In genomic region chr3:71227344-71227743, GRCh38 we compare ENCODE assay signal across 10 cellular contexts.
DNase-seq lines count a peak whose midpoint lies in the region; ATAC-seq and TF ChIP-seq lines count a peak whose summit lies in the region.
"Had no signal": no experiment of that assay in that cellular context is flagged by ENCODE, and none has a peak within 500 bp of the region (broad histone marks: within the 10 kb centered on the region; RNA-seq: fewer than 3 reads in every experiment).

No MANE protein-coding gene starts in this region.

- 83 to 87% methylated on average over 2 of the region's 2 CpGs for WGBS in testis, 2 donors

- peak overlapping the region; percentile 73 for H3K4me3 Mint-ChIP-seq in activated T-helper 17 cell treated with anti-CD3 and anti-CD28 coated beads, Interleukin-2, amount 50 U/mL, for 72 hours
- H3K4me3 Mint-ChIP-seq in natural killer cell, result peak overlapping the region; percentile 96
- no peak overlapping the region for H3K4me3 Mint-ChIP-seq in mesothelial cell of epicardium

- ATAC-seq in GM18511 (IDR thresholded peaks at IDR 0.05; ENCODE audit: unreplicated experiment) (peak; percentile 5), HG02610 (IDR thresholded peaks at IDR 0.05; ENCODE audit: unreplicated experiment) (peak; percentile 6), natural killer cell (peak; percentile 51 to 71 (median 53)), HG03565 (IDR thresholded peaks at IDR 0.05; ENCODE audit: unreplicated experiment) (no peak)
- peak; percentile 7 for ATAC-seq in activated T-helper 17 cell treated with anti-CD3 and anti-CD28 coated beads, Interleukin-2, amount 50 U/mL, for 72 hours (replicated peaks)

- peaks cover 9% of the 10 kb centered on the region for H3K36me3 Mint-ChIP-seq in activated T-helper 17 cell treated with anti-CD3 and anti-CD28 coated beads, Interleukin-2, amount 50 U/mL, for 72 hours (ENCODE audit: low read depth)
- H3K36me3 Mint-ChIP-seq in natural killer cell, result peaks cover 9% of the 10 kb centered on the region
- peaks cover 8% of the 10 kb centered on the region for H3K36me3 Mint-ChIP-seq in mesothelial cell of epicardium

- H3K4me1 Mint-ChIP-seq in activated T-helper 17 cell treated with anti-CD3 and anti-CD28 coated beads, Interleukin-2, amount 50 U/mL, for 72 hours, result peaks cover 45% of the 10 kb centered on the region
- H3K4me1 Mint-ChIP-seq in natural killer cell, result peaks cover 24 to 27% of the 10 kb centered on the region in 2 donors
- peaks cover 61% of the 10 kb centered on the region for H3K4me1 Mint-ChIP-seq in mesothelial cell of epicardium

- H3K9me3 ChIP-seq in testis, result no peaks in the 10 kb centered on the region

- no peaks in the 10 kb centered on the region for H3K4me1 ChIP-seq in testis
- H3K4me1 ChIP-seq: parathyroid adenoma had no signal

- DNase-seq in natural killer cell, result no peak
- DNase-seq in testis, result no peak
- DNase-seq in mesothelial cell of epicardium (ENCODE audit: low spot score in 2 of 2, unreplicated experiment in 2 of 2), result no peak
- DNase-seq in NCI-H2107 (lab: John Stamatoyannopoulos, UW), result no peak

- H3K27ac ChIP-seq in testis, result no peak overlapping the region
- H3K27ac ChIP-seq: HL-60, parathyroid adenoma had no signal

- H3K4me3 ChIP-seq in testis, result no peak overlapping the region

- no peaks in the 10 kb centered on the region for H3K27me3 Mint-ChIP-seq in activated T-helper 17 cell treated with anti-CD3 and anti-CD28 coated beads, Interleukin-2, amount 50 U/mL, for 72 hours
- H3K27me3 Mint-ChIP-seq in natural killer cell (ENCODE audit: low read depth in 2 of 2) (peaks cover 8 to 19% of the 10 kb centered on the region in 2 donors), mesothelial cell of epicardium (ENCODE audit: low read depth) (no peaks in the 10 kb centered on the region)

- no peaks in the 10 kb centered on the region for H3K27me3 ChIP-seq in testis

- no peaks in the 10 kb centered on the region for H3K36me3 ChIP-seq in testis (ENCODE audit: low read depth, missing control alignments)

- intact Hi-C loops in natural killer cell (cut with micrococcal nuclease) (loop anchor here (1.0 to 10.0 kb wide), 7 partner anchors 40 to 359 kb away; no protein-coding TSS in a partner anchor), testis (cut with DNase I; ENCODE audit: low total_unique reads) (no loop called here)

- H3K27ac Mint-ChIP-seq in activated T-helper 17 cell treated with anti-CD3 and anti-CD28 coated beads, Interleukin-2, amount 50 U/mL, for 72 hours, result peak overlapping the region; percentile 85
- H3K27ac Mint-ChIP-seq in natural killer cell (peak overlapping the region; percentile 82 to 95), mesothelial cell of epicardium (no peak overlapping the region)

- no peak for TF ChIP-seq CTCF in natural killer cell (IDR thresholded peaks at IDR 0.05)
- TF ChIP-seq CTCF in testis (IDR thresholded peaks at IDR 0.05), result no peak
- TF ChIP-seq CTCF in mesothelial cell of epicardium (IDR thresholded peaks at IDR 0.05; ENCODE audit: unreplicated experiment), result no peak

- no peak for TF ChIP-seq POLR2A in testis (IDR thresholded peaks at IDR 0.05)

- H3K9me3 Mint-ChIP-seq in activated T-helper 17 cell treated with anti-CD3 and anti-CD28 coated beads, Interleukin-2, amount 50 U/mL, for 72 hours, result peaks cover 4% of the 10 kb centered on the region
- H3K9me3 Mint-ChIP-seq in natural killer cell (no peaks in the 10 kb centered on the region), mesothelial cell of epicardium (peaks cover 6% of the 10 kb centered on the region)
